Comparison of ENCODE assay signal across 10 cellular contexts in genomic region chr6:110457567-110458175, GRCh38. TPM values are rescaled to one million over a fixed set of nuclear protein-coding genes. Genes with fewer than 3 reads are reported as not detected.
A peak's percentile ranks its signal among the peaks of the same experiment; 100 is the strongest.
DNase-seq lines count a peak whose midpoint lies in the region; FAIRE-seq and TF ChIP-seq lines count a peak whose summit lies in the region.
"Not testable (repeated sequence)": the region's sequence is repeated elsewhere in the genome, so short reads cannot be mapped to it uniquely, and the experiment has no call there.
"Had no signal": no experiment of that assay in that cellular context is flagged by ENCODE, and none has a peak within 500 bp of the region (broad histone marks: within the 10 kb centered on the region; RNA-seq: fewer than 3 reads in every experiment).

No MANE protein-coding gene starts in this region.

- H3K27me3 ChIP-seq in AG04450 (ENCODE audit: control insufficient read depth, insufficient read depth, low read length); astrocyte (ENCODE audit: insufficient read depth, low read length): not testable (repeated sequence)

- not testable (repeated sequence) for H3K27ac Mint-ChIP-seq in astrocyte (ENCODE audit: unreplicated experiment)

- TF ChIP-seq CTCF in AG04450 (IDR thresholded peaks at IDR 0.05; ENCODE audit: low read depth, low read length) (peak; percentile 46), astrocyte (IDR thresholded peaks at IDR 0.05; ENCODE audit: insufficient read depth, low read depth, low read length) (peak; percentile 19), fibroblast of villous mesenchyme (IDR thresholded peaks at IDR 0.05; ENCODE audit: insufficient read depth, low read depth, low read length) (peak; percentile 55)

- POLR2A ChIA-PET in AG04450 (lab: Yijun Ruan, JAX), result not testable (repeated sequence)

- not testable (repeated sequence) for H3K27me3 Mint-ChIP-seq in astrocyte (ENCODE audit: low read depth, unreplicated experiment)

- H3K4me3 ChIP-seq in AG04450 (ENCODE audit: low read depth, low read length); astrocyte (ENCODE audit: insufficient read depth, low read depth, low read length); fibroblast of villous mesenchyme (ENCODE audit: low read depth, low read length): not testable (repeated sequence)

- not testable (repeated sequence) for H2AFZ ChIP-seq in astrocyte (ENCODE audit: low read depth, low read length)

- not testable (repeated sequence) for H3K36me3 ChIP-seq in astrocyte (ENCODE audit: insufficient read depth, low read length)

- not testable (repeated sequence) for H3K27ac ChIP-seq in AG04450 (ENCODE audit: low read depth, low read length); astrocyte (ENCODE audit: low read depth, low read length)

- H3K4me2 ChIP-seq in astrocyte (ENCODE audit: low read length), result not testable (repeated sequence)

- not testable (repeated sequence) for H3K4me3 Mint-ChIP-seq in astrocyte (ENCODE audit: unreplicated experiment)

- H3K79me2 ChIP-seq in astrocyte (ENCODE audit: insufficient read depth, low read length), result not testable (repeated sequence)

- H3K36me3 Mint-ChIP-seq in astrocyte (ENCODE audit: low read depth, unreplicated experiment), result not testable (repeated sequence)

- not testable (repeated sequence) for H3K4me1 Mint-ChIP-seq in astrocyte (ENCODE audit: low read depth, unreplicated experiment)

- CTCF ChIA-PET in AG04450 (lab: Charles Lee), result interaction anchor here (1.6 kb wide), 1 partner anchor 17 kb away, joined by 6 read pairs; no protein-coding TSS in a partner anchor

- not testable (repeated sequence) for H4K20me1 ChIP-seq in astrocyte (ENCODE audit: insufficient read depth, low read length)

- H3K4me1 ChIP-seq in astrocyte (ENCODE audit: insufficient read depth, low read length), result not testable (repeated sequence)

- FAIRE-seq in astrocyte (lab: Jason Lieb, UNC), result not testable (repeated sequence)

- H3K9me3 Mint-ChIP-seq in astrocyte (ENCODE audit: unreplicated experiment), result peaks cover 12% of the 10 kb centered on the region

- DNase-seq in AG04450 (ENCODE audit: low read depth, low spot score); astrocyte (ENCODE audit: low read depth): not testable (repeated sequence)
- DNase-seq in GM04504 (ENCODE audit: low read depth), result peak; percentile 3
- DNase-seq in HT1080 (ENCODE audit: low read depth), result peak; percentile 52
- DNase-seq in NCI-H345 treated with DMSO at 0.1 percent for 48 hours (lab: John Stamatoyannopoulos, UW; ENCODE audit: unreplicated experiment), result peak; percentile 9
- peak; percentile 45 for DNase-seq in SK-N-DZ (ENCODE audit: low spot score)
- DNase-seq in fibroblast of villous mesenchyme (ENCODE audit: low read depth), result peak; percentile 17
- DNase-seq in mucosa of gallbladder (ENCODE audit: low spot score), result peak; percentile 57

- H3K9me3 ChIP-seq in AG04450 (ENCODE audit: control insufficient read depth, insufficient read depth, low read length); astrocyte (ENCODE audit: insufficient read depth, low read depth, low read length): not testable (repeated sequence)

- H3K9ac ChIP-seq in astrocyte (ENCODE audit: low read length), result not testable (repeated sequence)

RNA-seq across cellular contexts. Expression of gene SLC22A16, which starts 18.7 kb away (rescaled TPM):
- polyA plus RNA-seq in AG04450 (2011; rRNA removed), result 0.12 TPM in 1 of 2 replicates, not detected in the other
- polyA minus RNA-seq in AG04450 (2011; rRNA and poly(A)+ RNA removed), result 0.14 TPM in 1 of 2 replicates, not detected in the other
- total RNA-seq in HT1080 (2014; rRNA removed; shearing (Covaris generic)), result not detected in 2 replicates
- not detected in 2 replicates for polyA plus RNA-seq in HT1080 (2015; cell fraction: cytosol; rRNA removed)
- not detected in 2 replicates for polyA plus RNA-seq in HT1080 (2015; cell fraction: nucleus; rRNA removed)
- 0.80 and 0.95 TPM in 2 replicates for polyA plus RNA-seq in SK-N-DZ (2014; cell fraction: cytosol; rRNA removed)
- 0.40 and 1.0 TPM in 2 replicates for polyA plus RNA-seq in SK-N-DZ (2014; cell fraction: nucleus; rRNA removed)
- total RNA-seq in astrocyte (not detected in 2 replicates), fibroblast of villous mesenchyme (not detected in 2 replicates), mucosa of gallbladder (not detected)
- total RNA-seq: vagina had no signal
- polyA plus RNA-seq: right cardiac atrium had no signal

RNA-seq across cellular contexts. Expression of gene DDO, which starts 42.3 kb away (rescaled TPM):
- polyA plus RNA-seq in AG04450 (2011; rRNA removed), result 0.67 and 0.68 TPM in 2 replicates
- polyA minus RNA-seq in AG04450 (2011; rRNA and poly(A)+ RNA removed), result 0.39 and 0.55 TPM in 2 replicates
- 0.67 and 2.1 TPM in 2 replicates for total RNA-seq in HT1080 (2014; rRNA removed; shearing (Covaris generic))
- polyA plus RNA-seq in HT1080 (2015; cell fraction: cytosol; rRNA removed), result 0.31 and 0.44 TPM in 2 replicates
- 0.44 and 0.64 TPM in 2 replicates for polyA plus RNA-seq in HT1080 (2015; cell fraction: nucleus; rRNA removed)
- 0.20 and 0.23 TPM in 2 replicates for polyA plus RNA-seq in SK-N-DZ (2014; cell fraction: cytosol; rRNA removed)
- 0.72 TPM in 1 of 2 replicates, not detected in the other for polyA plus RNA-seq in SK-N-DZ (2014; cell fraction: nucleus; rRNA removed)
- total RNA-seq in astrocyte (not detected in 2 replicates), fibroblast of villous mesenchyme (1.9 and 3.9 TPM in 2 replicates), mucosa of gallbladder (5.6 TPM)
- total RNA-seq: vagina had no signal
